7 cellular contexts compared by ENCODE assay signal in the genomic region with DNA sequence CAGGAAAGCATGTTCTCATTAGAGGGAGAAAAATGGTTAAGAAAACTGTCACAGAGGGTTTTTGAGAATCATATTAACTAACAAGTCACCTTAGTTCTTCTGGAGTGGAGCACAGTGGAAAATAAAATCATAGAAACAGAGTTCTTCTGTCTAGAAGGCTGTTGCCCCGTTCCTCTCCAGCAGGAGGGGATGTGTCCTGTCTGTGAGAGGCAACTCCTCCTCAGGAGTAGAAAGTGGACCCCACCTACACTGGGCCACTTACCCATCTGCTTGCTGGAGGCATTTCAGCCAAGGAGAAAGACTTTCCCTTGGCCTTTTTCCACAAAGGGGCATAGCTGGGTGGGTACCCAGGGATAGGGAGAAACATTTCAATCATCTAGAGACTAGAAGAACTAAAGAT.
DNase-seq lines count a peak whose midpoint lies in the region; ATAC-seq and TF ChIP-seq lines count a peak whose summit lies in the region.

No MANE protein-coding gene starts in this region.

- H3K27me3 ChIP-seq in KMS-11 (ENCODE audit: insufficient read depth, low read depth) (no peaks in the 10 kb centered on the region), kidney epithelial cell (ENCODE audit: control insufficient read depth, insufficient read depth, low read length) (no peaks in the 10 kb centered on the region)

- peak; percentile 65 for ATAC-seq in GM21423 (IDR thresholded peaks at IDR 0.05; ENCODE audit: unreplicated experiment)

- TF ChIP-seq CTCF in KMS-11 (conservative IDR thresholded peaks at IDR 0.05; ENCODE audit: low read depth, low read length) (peak; percentile 72), kidney epithelial cell (IDR thresholded peaks at IDR 0.05; ENCODE audit: insufficient read depth, low read length, poor library complexity, severe bottlenecking) (peak; percentile 48)

- H4K20me1 ChIP-seq in KMS-11 (ENCODE audit: insufficient read depth): no peaks in the 10 kb centered on the region

- no peak overlapping the region for H3K4me2 ChIP-seq in KMS-11

- no peak overlapping the region for H3K9ac ChIP-seq in KMS-11

- no peak overlapping the region for H2AFZ ChIP-seq in KMS-11 (ENCODE audit: low read depth)

- no peaks in the 10 kb centered on the region for H3K79me2 ChIP-seq in KMS-11 (ENCODE audit: insufficient read depth, low read depth)

- no peaks in the 10 kb centered on the region for H3K36me3 ChIP-seq in KMS-11 (ENCODE audit: insufficient read depth)
- no peaks in the 10 kb centered on the region for H3K36me3 ChIP-seq in kidney epithelial cell (ENCODE audit: control insufficient read depth, insufficient read depth, low read length)

- peak; percentile 59 for DNase-seq in GM03348 (ENCODE audit: low spot score)
- DNase-seq in activated T-cell treated with anti-CD3 and anti-CD28 coated beads, Interleukin-2, amount 50 U/mL, for 1 hour: peak; percentile 25
- no peak for DNase-seq in kidney epithelial cell (ENCODE audit: low read depth)
- DNase-seq in NOMO-1 (lab: John Stamatoyannopoulos, UW; ENCODE audit: unreplicated experiment in 2 of 2): no peak
- no peak for DNase-seq in NCI-H1105 treated with DMSO at 0.1 percent for 48 hours (lab: John Stamatoyannopoulos, UW)

- no peak overlapping the region for H3K27ac ChIP-seq in KMS-11

- H3K4me1 ChIP-seq in KMS-11 (ENCODE audit: low read depth, poor library complexity, severe bottlenecking): no peaks in the 10 kb centered on the region

- H3K4me3 ChIP-seq in KMS-11 (IDR thresholded peaks at IDR 0.05; ENCODE audit: insufficient read depth, low read depth, low read length) (no peak overlapping the region), kidney epithelial cell (ENCODE audit: low read depth, low read length) (no peak overlapping the region)

Comparison
In these comparisons a context has a peak if more than half of its experiments do, and no peak if none do; other contexts are left out.
1. DNase-seq: peak in GM03348 (single experiment) and activated T-cell treated with anti-CD3 and anti-CD28 coated beads, Interleukin-2, amount 50 U/mL, for 1 hour (single experiment); none in kidney epithelial cell (single experiment), NOMO-1 (0 of 2) and NCI-H1105 treated with DMSO at 0.1 percent for 48 hours (single experiment).